In the genomic region with DNA sequence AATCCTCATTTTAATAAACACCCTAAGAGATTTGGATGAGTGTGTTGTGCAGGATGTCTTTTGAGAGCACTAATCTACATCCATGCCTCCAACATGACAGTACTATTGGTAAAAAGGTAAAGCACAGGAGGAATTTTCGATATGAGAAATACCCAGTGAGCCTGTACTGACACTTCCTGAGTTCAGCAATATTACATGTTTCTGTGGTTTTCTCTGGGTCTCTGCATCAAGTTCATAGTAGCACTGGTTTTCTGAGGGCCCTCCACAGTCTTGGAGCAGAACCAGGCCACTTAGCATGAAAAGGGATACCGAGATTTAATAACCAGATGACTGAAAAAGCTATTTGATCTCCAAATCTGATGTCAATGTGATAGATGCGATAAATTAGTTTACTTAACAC, we compare ENCODE assay signal across 20 cellular contexts.
DNase-seq lines count a peak whose midpoint lies in the region; ATAC-seq lines count a peak whose summit lies in the region.
"Had no signal": no experiment of that assay in that cellular context is flagged by ENCODE, and none has a peak within 500 bp of the region (broad histone marks: within the 10 kb centered on the region; RNA-seq: fewer than 3 reads in every experiment).

No MANE protein-coding gene starts in this region.

- DNase-seq in SKM-1 treated with dmso at 0.1 percent for 144 hours (lab: John Stamatoyannopoulos, UW; ENCODE audit: unreplicated experiment) (no peak), NCI-H1048 (lab: John Stamatoyannopoulos, UW) (no peak)
- no peak for DNase-seq in activated CD8-positive, alpha-beta memory T cell treated with anti-CD3 and anti-CD28 coated beads, Interleukin-2, amount 50 U/mL, for 4 hours
- DNase-seq: activated CD4-positive, CD25-positive, alpha-beta regulatory T cell treated with anti-CD3 and anti-CD28 coated beads, Interleukin-2, amount 50 U/mL, for 72 hours; CD4-positive, alpha-beta memory T cell; DMS79 treated with DMSO at 0.1 percent for 48 hours; KG1; left ventricle myocardium superior; NCI-H1105 treated with DMSO at 0.1 percent for 48 hours; NCI-H2171; occipital lobe; right lobe of liver; T1000; uterus had no signal

- ATAC-seq in GM18502 (IDR thresholded peaks at IDR 0.05; ENCODE audit: poor library complexity, unreplicated experiment) (peak; percentile 76), GM19463 (IDR thresholded peaks at IDR 0.05; ENCODE audit: unreplicated experiment) (peak; percentile 74), HG02870 (IDR thresholded peaks at IDR 0.05; ENCODE audit: unreplicated experiment) (peak; percentile 83), HG03565 (IDR thresholded peaks at IDR 0.05; ENCODE audit: unreplicated experiment) (peak; percentile 50), GM21367 (IDR thresholded peaks at IDR 0.05; ENCODE audit: unreplicated experiment) (no peak)
- ATAC-seq: esophagus mucosa, left ventricle myocardium superior, right lobe of liver had no signal
